21 cellular contexts compared by ENCODE assay signal in the genomic region with DNA sequence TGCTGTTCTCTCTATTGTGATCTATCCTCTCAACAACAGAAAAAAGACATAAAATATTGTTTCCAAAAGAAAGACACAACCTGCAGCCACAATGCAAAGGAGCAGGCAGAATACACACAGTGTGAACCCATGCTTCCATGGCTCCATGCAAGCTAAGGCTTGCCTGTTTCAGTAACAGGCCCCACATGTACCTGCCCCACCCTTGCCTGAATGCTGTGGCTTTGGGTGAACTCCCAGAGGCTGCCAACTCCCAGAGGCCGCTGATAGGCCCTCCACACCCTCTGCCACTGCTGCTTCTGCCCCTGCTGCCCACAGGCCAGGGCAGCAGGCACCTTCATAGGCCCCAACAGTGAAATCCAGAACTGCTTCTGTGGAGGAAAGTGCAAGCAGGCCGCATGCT. TPM values are rescaled to one million over a fixed set of nuclear protein-coding genes. Genes with fewer than 3 reads are reported as not detected.
DNase-seq lines count a peak whose midpoint lies in the region; ATAC-seq and TF ChIP-seq lines count a peak whose summit lies in the region.
"Had no signal": no experiment of that assay in that cellular context is flagged by ENCODE, and none has a peak within 500 bp of the region (broad histone marks: within the 10 kb centered on the region; RNA-seq: fewer than 3 reads in every experiment).

No MANE protein-coding gene starts in this region.

- no peaks in the 10 kb centered on the region for H3K4me1 Mint-ChIP-seq in CD14-positive monocyte

- peaks cover 6% of the 10 kb centered on the region for H3K9me3 ChIP-seq in mucosa of descending colon
- H3K9me3 ChIP-seq: MG63 had no signal

- DNase-seq in H7, result peak; percentile 3
- peak; percentile 26 for DNase-seq in RWPE1 (ENCODE audit: low spot score)
- DNase-seq in mucosa of descending colon, result no peak
- DNase-seq in DMS79 treated with DMSO at 0.1 percent for 48 hours (lab: John Stamatoyannopoulos, UW), result no peak
- no peak for DNase-seq in CD14-positive monocyte (ENCODE audit: low spot score)
- DNase-seq in NCI-H510A (lab: John Stamatoyannopoulos, UW), result no peak
- DNase-seq: 8988T, HCEC 1CT, MG63, NCI-H1105, NCI-H1694 treated with DMSO at 0.1 percent for 48 hours, NCI-H446, NCI-H748 treated with DMSO at 0.1 percent for 48 hours, PC-3 had no signal

- H3K4me1 ChIP-seq in mucosa of descending colon (ENCODE audit: low read depth), result no peaks in the 10 kb centered on the region
- H3K4me1 ChIP-seq: BLaER1 treated with 17β-estradiol and CSF1 and Interleukin-3, amounts not matched to agents 10 nM and 100 nM had no signal

- H3K4me3 Mint-ChIP-seq in CD14-positive monocyte, result no peak overlapping the region

- ATAC-seq in esophagus mucosa (peak; percentile 99), mucosa of descending colon (peak; percentile 16), HG03469 (IDR thresholded peaks at IDR 0.05; ENCODE audit: unreplicated experiment) (no peak)
- ATAC-seq: HepG2, PC-3, Right ventricle myocardium inferior had no signal

- TF ChIP-seq CTCF in RWPE1 (conservative IDR thresholded peaks at IDR 0.05; ENCODE audit: low read depth) (no peak), mucosa of descending colon (IDR thresholded peaks at IDR 0.05) (no peak), CD14-positive monocyte (IDR thresholded peaks at IDR 0.05) (no peak)

- peak overlapping the region; percentile 71 for H3K27ac ChIP-seq in RWPE1
- H3K27ac ChIP-seq: BLaER1 treated with 17β-estradiol and CSF1 and Interleukin-3, amounts not matched to agents 10 nM and 100 nM; HL-60; KMS-11 had no signal

- CTCF ChIA-PET in RWPE1 (lab: Yijun Ruan, JAX), result no interaction called here

- POLR2A ChIA-PET in RWPE1 (lab: Yijun Ruan, JAX; ENCODE audit: low non-redundant PET), result no interaction called here

- H3K4me3 ChIP-seq in H7 (ENCODE audit: insufficient read depth, low read depth, low read length), result no peak overlapping the region
- no peak overlapping the region for H3K4me3 ChIP-seq in mucosa of descending colon
- H3K4me3 ChIP-seq: BLaER1 treated with 17β-estradiol and CSF1 and Interleukin-3, amounts not matched to agents 10 nM and 100 nM; MG63 had no signal

- peaks cover 0 to 42% (median 21%) of the 10 kb centered on the region in 7 donors for H3K9me3 Mint-ChIP-seq in CD14-positive monocyte

- intact Hi-C loops in mucosa of descending colon (cut with DNase I, micrococcal nuclease), result no loop called here
- intact Hi-C loops in CD14-positive monocyte (cut with micrococcal nuclease), result no loop called here

- H3K36me3 Mint-ChIP-seq in CD14-positive monocyte, result no peaks in the 10 kb centered on the region

- H3K27me3 ChIP-seq in H7 (ENCODE audit: control insufficient read depth, insufficient read depth, low read length), result no peaks in the 10 kb centered on the region
- H3K27me3 ChIP-seq: BLaER1 treated with 17β-estradiol and CSF1 and Interleukin-3, amounts not matched to agents 10 nM and 100 nM; MG63 had no signal

- peaks cover 0 to 9% (median 0%) of the 10 kb centered on the region in 3 donors for H3K27me3 Mint-ChIP-seq in CD14-positive monocyte (ENCODE audit: low read depth in 3 of 3)

- no peaks in the 10 kb centered on the region for H3K36me3 ChIP-seq in H7 (replicated peaks; ENCODE audit: control insufficient read depth, insufficient read depth, low read length)
- no peaks in the 10 kb centered on the region for H3K36me3 ChIP-seq in mucosa of descending colon (ENCODE audit: low read depth)
- H3K36me3 ChIP-seq: BLaER1 treated with 17β-estradiol and CSF1 and Interleukin-3, amounts not matched to agents 10 nM and 100 nM; MG63 had no signal

- no peak overlapping the region for H3K27ac Mint-ChIP-seq in CD14-positive monocyte

RNA-seq across cellular contexts. Expression of gene XIST, which starts 24.4 kb away (rescaled TPM):
- total RNA-seq in H7 (2014; rRNA removed; shearing (Covaris generic)), result not detected in 2 replicates
- total RNA-seq in esophagus mucosa (115 TPM), mucosa of descending colon (100 to 1,000 TPM in 1 of 3 donors, 1 to 10 TPM in 2; 1.1 to 231 (median 3.3) TPM)
- 1 to 10 TPM; 2.2 to 3.8 TPM for polyA plus RNA-seq in CD14-positive monocyte
- total RNA-seq: PC-3 had no signal

Comparison
In these comparisons a context has a peak if more than half of its experiments do, and no peak if none do; other contexts are left out.
1. DNase-seq: peak in H7 (single experiment) and RWPE1 (single experiment); none in mucosa of descending colon (0 of 3), DMS79 treated with DMSO at 0.1 percent for 48 hours (single experiment), CD14-positive monocyte (single experiment) and NCI-H510A (single experiment).